In the genomic region with DNA sequence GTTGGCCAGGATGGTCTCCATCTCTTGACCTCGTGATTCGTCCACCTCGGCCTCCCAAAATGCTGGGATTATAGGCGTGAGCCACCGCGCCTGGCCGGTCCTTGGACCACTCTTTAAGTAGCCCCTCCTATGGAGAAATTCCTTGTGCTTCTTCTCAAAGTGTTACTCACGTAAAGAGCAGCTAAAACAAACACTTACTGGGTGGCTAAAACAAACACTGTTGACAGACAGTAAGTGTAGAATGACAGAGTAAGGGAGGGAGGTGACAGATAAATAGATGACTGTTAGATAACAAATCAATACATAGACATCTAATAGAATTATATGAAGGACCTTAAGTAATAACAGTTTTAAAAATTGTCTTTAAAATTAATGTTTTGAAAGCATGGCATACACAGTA, we compare ENCODE assay signal across 5 cellular contexts.
TF ChIP-seq lines count a peak whose summit lies in the region.

No MANE protein-coding gene starts in this region.

TF ChIP-seq in SK-N-SH, 30 proteins besides CTCF, POLR2A, EP300 and RAD21:
- TF ChIP-seq TAF1 (IDR thresholded peaks at IDR 0.05; ENCODE audit: borderline replicate concordance, low read depth, low read length) (no peak), ELF1 (IDR thresholded peaks at IDR 0.05) (no peak), EZH2phosphoT487 (IDR thresholded peaks at IDR 0.05; ENCODE audit: borderline replicate concordance, low read depth) (no peak), RXRA (IDR thresholded peaks at IDR 0.05; ENCODE audit: borderline replicate concordance, low read depth) (no peak), GABPA (IDR thresholded peaks at IDR 0.05; ENCODE audit: low read depth) (no peak), USF1 (IDR thresholded peaks at IDR 0.05; ENCODE audit: borderline replicate concordance, low read depth) (no peak), SMC3 (IDR thresholded peaks at IDR 0.05; ENCODE audit: low read depth, low read length) (no peak), TEAD4 (IDR thresholded peaks at IDR 0.05; ENCODE audit: borderline replicate concordance, insufficient read depth) (no peak)

TF ChIP-seq in SK-N-SH treated with all-trans-retinoic acid at 6 μM for 48 hours, 23 proteins besides CTCF, POLR2A, EP300 and RAD21 (continues in another document):
- no peak for TF ChIP-seq GLIS3 (CRISPR knock-in tag; IDR thresholded peaks at IDR 0.05)
- TF ChIP-seq, protein P1, sequence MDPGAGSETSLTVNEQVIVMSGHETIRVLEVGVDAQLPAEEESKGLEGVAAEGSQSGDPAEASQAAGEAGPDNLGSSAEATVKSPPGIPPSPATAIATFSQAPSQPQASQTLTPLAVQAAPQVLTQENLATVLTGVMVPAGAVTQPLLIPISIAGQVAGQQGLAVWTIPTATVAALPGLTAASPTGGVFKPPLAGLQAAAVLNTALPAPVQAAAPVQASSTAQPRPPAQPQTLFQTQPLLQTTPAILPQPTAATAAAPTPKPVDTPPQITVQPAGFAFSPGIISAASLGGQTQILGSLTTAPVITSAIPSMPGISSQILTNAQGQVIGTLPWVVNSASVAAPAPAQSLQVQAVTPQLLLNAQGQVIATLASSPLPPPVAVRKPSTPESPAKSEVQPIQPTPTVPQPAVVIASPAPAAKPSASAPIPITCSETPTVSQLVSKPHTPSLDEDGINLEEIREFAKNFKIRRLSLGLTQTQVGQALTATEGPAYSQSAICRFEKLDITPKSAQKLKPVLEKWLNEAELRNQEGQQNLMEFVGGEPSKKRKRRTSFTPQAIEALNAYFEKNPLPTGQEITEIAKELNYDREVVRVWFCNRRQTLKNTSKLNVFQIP (CRISPR knock-in tag; IDR thresholded peaks at IDR 0.05; ENCODE audit: borderline replicate concordance, low read depth): no peak
- TF ChIP-seq ZNF70 (CRISPR knock-in tag; IDR thresholded peaks at IDR 0.05): no peak
- no peak for TF ChIP-seq ZNF565 (CRISPR knock-in tag; conservative IDR thresholded peaks at IDR 0.05; ENCODE audit: low read depth)
- no peak for TF ChIP-seq BACH2 (CRISPR knock-in tag; IDR thresholded peaks at IDR 0.05; ENCODE audit: borderline replicate concordance)
- no peak for TF ChIP-seq ESRRG (CRISPR knock-in tag; IDR thresholded peaks at IDR 0.05)
- TF ChIP-seq CSRNP3 (CRISPR knock-in tag; IDR thresholded peaks at IDR 0.05): no peak
- no peak for TF ChIP-seq ZC3H10 (CRISPR knock-in tag; IDR thresholded peaks at IDR 0.05)
- TF ChIP-seq SNAI2 (CRISPR knock-in tag; IDR thresholded peaks at IDR 0.05): no peak
- no peak for TF ChIP-seq ZNF8 (CRISPR knock-in tag; IDR thresholded peaks at IDR 0.05)
- TF ChIP-seq ISL1 (CRISPR knock-in tag; IDR thresholded peaks at IDR 0.05): no peak
- no peak for TF ChIP-seq ZFP3 (CRISPR knock-in tag; IDR thresholded peaks at IDR 0.05)
- no peak for TF ChIP-seq TOX (CRISPR knock-in tag; IDR thresholded peaks at IDR 0.05; ENCODE audit: borderline replicate concordance)

TF ChIP-seq in A549, 52 proteins besides CTCF, POLR2A, EP300 and RAD21:
- 0 out of 2 replicates have a peak, but pooled peaks have one; percentile 34 for TF ChIP-seq GATA3 (IDR thresholded peaks at IDR 0.05; ENCODE audit: borderline replicate concordance)
- no peak for TF ChIP-seq FOSB (CRISPR knock-in tag; IDR thresholded peaks at IDR 0.05)
- TF ChIP-seq, protein P2, sequence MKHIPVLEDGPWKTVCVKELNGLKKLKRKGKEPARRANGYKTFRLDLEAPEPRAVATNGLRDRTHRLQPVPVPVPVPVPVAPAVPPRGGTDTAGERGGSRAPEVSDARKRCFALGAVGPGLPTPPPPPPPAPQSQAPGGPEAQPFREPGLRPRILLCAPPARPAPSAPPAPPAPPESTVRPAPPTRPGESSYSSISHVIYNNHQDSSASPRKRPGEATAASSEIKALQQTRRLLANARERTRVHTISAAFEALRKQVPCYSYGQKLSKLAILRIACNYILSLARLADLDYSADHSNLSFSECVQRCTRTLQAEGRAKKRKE (CRISPR knock-in tag; IDR thresholded peaks at IDR 0.05; ENCODE audit: low read depth): no peak
- no peak for TF ChIP-seq EHMT2 (IDR thresholded peaks at IDR 0.05; ENCODE audit: low read depth)

TF ChIP-seq in IMR-90, 13 proteins besides CTCF, POLR2A, EP300 and RAD21:
- TF ChIP-seq MXI1 (IDR thresholded peaks at IDR 0.05; ENCODE audit: borderline replicate concordance, low read depth, low read length) (no peak), FOS (IDR thresholded peaks at IDR 0.05; ENCODE audit: low read depth, low read length) (no peak), CHD1 (IDR thresholded peaks at IDR 0.05; ENCODE audit: low read depth, low read length) (no peak), MAZ (IDR thresholded peaks at IDR 0.05; ENCODE audit: borderline replicate concordance, low read depth, low read length) (no peak), NFE2L2 (IDR thresholded peaks at IDR 0.05; ENCODE audit: low read depth, low read length) (no peak), BHLHE40 (IDR thresholded peaks at IDR 0.05; ENCODE audit: low read depth, low read length) (no peak), USF2 (IDR thresholded peaks at IDR 0.05; ENCODE audit: low read depth, low read length) (no peak), RFX5 (IDR thresholded peaks at IDR 0.05; ENCODE audit: low read depth, low read length) (no peak), CEBPB (IDR thresholded peaks at IDR 0.05; ENCODE audit: low read depth, low read length) (no peak), MAFK (IDR thresholded peaks at IDR 0.05; ENCODE audit: low read depth, low read length) (no peak), RCOR1 (IDR thresholded peaks at IDR 0.05; ENCODE audit: insufficient replicate concordance, low read length) (no peak), SMC3 (IDR thresholded peaks at IDR 0.05; ENCODE audit: low read depth, low read length) (no peak)
- TF ChIP-seq, protein P3, sequence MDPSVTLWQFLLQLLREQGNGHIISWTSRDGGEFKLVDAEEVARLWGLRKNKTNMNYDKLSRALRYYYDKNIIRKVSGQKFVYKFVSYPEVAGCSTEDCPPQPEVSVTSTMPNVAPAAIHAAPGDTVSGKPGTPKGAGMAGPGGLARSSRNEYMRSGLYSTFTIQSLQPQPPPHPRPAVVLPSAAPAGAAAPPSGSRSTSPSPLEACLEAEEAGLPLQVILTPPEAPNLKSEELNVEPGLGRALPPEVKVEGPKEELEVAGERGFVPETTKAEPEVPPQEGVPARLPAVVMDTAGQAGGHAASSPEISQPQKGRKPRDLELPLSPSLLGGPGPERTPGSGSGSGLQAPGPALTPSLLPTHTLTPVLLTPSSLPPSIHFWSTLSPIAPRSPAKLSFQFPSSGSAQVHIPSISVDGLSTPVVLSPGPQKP (IDR thresholded peaks at IDR 0.05; ENCODE audit: borderline replicate concordance, low read depth, low read length): no peak
TF ChIP-seq in IMR-90: peak in this region for 0.

TF ChIP-seq in endothelial cell of umbilical vein, 7 proteins besides CTCF, POLR2A, EP300 and RAD21:
- TF ChIP-seq MYC (IDR thresholded peaks at IDR 0.05; ENCODE audit: low read depth, low read length) (no peak), JUN (IDR thresholded peaks at IDR 0.05; ENCODE audit: borderline replicate concordance, insufficient read depth, insufficient read length, low read depth) (no peak), POLR2AphosphoS5 (IDR thresholded peaks at IDR 0.05; ENCODE audit: insufficient read depth, low read depth, low read length) (no peak), EZH2 (IDR thresholded peaks at IDR 0.05; ENCODE audit: borderline replicate concordance, low read depth, low read length, severe bottlenecking) (no peak), FOS (IDR thresholded peaks at IDR 0.05; ENCODE audit: borderline replicate concordance, insufficient read depth, low read length) (no peak), GATA2 (IDR thresholded peaks at IDR 0.05; ENCODE audit: insufficient read depth, insufficient read length, low read depth, low read length) (no peak)
- TF ChIP-seq, protein P4, sequence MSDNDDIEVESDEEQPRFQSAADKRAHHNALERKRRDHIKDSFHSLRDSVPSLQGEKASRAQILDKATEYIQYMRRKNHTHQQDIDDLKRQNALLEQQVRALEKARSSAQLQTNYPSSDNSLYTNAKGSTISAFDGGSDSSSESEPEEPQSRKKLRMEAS (IDR thresholded peaks at IDR 0.05; ENCODE audit: insufficient read depth, insufficient read length): no peak
